ENCODE assay signal across 8 cellular contexts in the genomic region with DNA sequence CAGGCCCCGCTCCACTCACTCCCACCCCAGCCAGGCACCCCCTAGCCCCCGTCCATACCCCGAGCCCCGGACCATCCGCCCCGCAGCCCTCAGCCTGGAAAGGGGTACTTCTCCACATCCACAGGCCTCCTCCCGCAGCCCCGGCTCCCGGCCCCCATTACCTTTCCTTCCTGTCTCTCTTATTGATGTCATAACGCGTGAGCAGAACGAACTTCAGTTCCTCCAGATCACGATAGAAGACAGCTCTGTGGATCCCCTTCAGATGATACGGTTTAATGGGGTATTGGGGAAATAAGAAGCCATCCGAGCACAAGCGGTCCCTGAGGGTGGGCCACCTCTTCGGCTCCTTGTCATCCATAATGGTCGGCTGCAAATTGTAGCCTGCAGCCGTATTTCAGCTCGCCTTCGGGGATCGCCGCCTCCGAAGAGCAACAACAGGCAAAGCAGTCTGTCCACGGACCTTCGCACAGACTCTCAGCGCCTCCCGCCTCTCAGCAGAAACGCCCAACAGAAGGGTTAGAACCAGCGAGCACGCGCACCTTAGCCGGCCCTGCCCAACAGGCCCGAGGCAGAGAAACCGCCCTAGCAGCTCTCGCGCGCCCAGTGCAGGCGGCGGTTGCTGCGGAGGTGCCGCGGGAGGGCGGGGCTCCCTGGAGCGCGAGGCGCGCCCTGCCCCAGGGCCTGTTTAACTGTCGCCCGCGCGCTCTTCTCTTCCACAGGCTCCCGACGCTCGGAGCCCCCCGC. TPM values are rescaled to one million over a fixed set of nuclear protein-coding genes. Genes with fewer than 3 reads are reported as not detected.
DNase-seq lines count a peak whose midpoint lies in the region; ATAC-seq and TF ChIP-seq lines count a peak whose summit lies in the region.
"Not testable (repeated sequence)": the region's sequence is repeated elsewhere in the genome, so short reads cannot be mapped to it uniquely, and the experiment has no call there.

ANKRD36C (minus strand) TSS at position 474 of the 744 bp plus-strand sequence; CDS start at position 358, 116 bp downstream.

- DNase-seq in Caco-2 = peak; percentile 62 to 67
- DNase-seq in RWPE1 (ENCODE audit: low spot score) = peak; percentile 2
- DNase-seq in fibroblast of peridontal ligament (ENCODE audit: extremely low read depth) = peak; percentile 24
- peak; percentile 11 for DNase-seq in stimulated activated CD8-positive, alpha-beta memory T cell treated with anti-CD3 and anti-CD28 coated beads, Interleukin-4, amount 100 ng/mL, for 24 hours (ENCODE audit: low read depth)

- not testable (repeated sequence) for H3K4me1 ChIP-seq in Caco-2; mononuclear cell (ENCODE audit: insufficient read depth, low read length)

- not testable (repeated sequence) for BruUV-seq in Caco-2 (replicated peaks; lab: Mats Ljungman, UMichigan)

- H3K4me3 ChIP-seq in Caco-2 (ENCODE audit: low read depth, low read length) (peak within 1 kb of the TSS; percentile 55), mononuclear cell (ENCODE audit: low read length) (peak within 1 kb of the TSS; percentile 59)

- CTCF ChIA-PET in Caco-2 (lab: Charles Lee) = interaction anchor here (0.8 to 1.8 kb wide), 6 partner anchors 18 to 613 kb away, joined by 3 to 22 read pairs (median 12); partner anchors contain the start of gene ADRA2B
- CTCF ChIA-PET in RWPE1 (lab: Yijun Ruan, JAX) = interaction anchor here (0.6 to 1.6 kb wide), 5 partner anchors 126 to 212 kb away, joined by 4 to 16 read pairs (median 6); partner anchors contain the start of gene ASTL

- not testable (repeated sequence) for H3K27me3 ChIP-seq in Caco-2 (replicated peaks; ENCODE audit: control insufficient read depth, insufficient read depth, low read length); mononuclear cell (ENCODE audit: insufficient read depth, low read length)

- not testable (repeated sequence) for H3K9me3 ChIP-seq in Caco-2; mononuclear cell (ENCODE audit: low read depth, low read length)

- peak within 1 kb of the TSS; percentile 93 for H3K4me3 Mint-ChIP-seq in Caco-2 (ENCODE audit: unreplicated experiment)
- H3K4me3 Mint-ChIP-seq in activated naive CD8-positive, alpha-beta T cell = peak within 1 kb of the TSS; percentile 95

- POLR2A ChIA-PET in Caco-2 (lab: Charles Lee); RWPE1 (lab: Yijun Ruan, JAX; ENCODE audit: low non-redundant PET): not testable (repeated sequence)

- peak within 1 kb of the TSS; percentile 94 for H3K27ac ChIP-seq in RWPE1

- H3K9me3 Mint-ChIP-seq in Caco-2 (ENCODE audit: unreplicated experiment); activated naive CD8-positive, alpha-beta T cell (ENCODE audit: low read depth): not testable (repeated sequence)

- not testable (repeated sequence) for H3K36me3 Mint-ChIP-seq in Caco-2 (ENCODE audit: insufficient read depth, unreplicated experiment); activated naive CD8-positive, alpha-beta T cell

- not testable (repeated sequence) for H3K36me3 ChIP-seq in Caco-2 (ENCODE audit: control insufficient read depth, insufficient read depth, low read length)

- intact Hi-C loops in Caco-2 (cut with micrococcal nuclease; ENCODE audit: unreplicated experiment) = loop anchor here (2.0 to 10.0 kb wide), 3 partner anchors 123 to 273 kb away; partner anchors contain the start of genes ADRA2B, CIAO1 and TMEM127

- ATAC-seq in GM19468 (IDR thresholded peaks at IDR 0.05; ENCODE audit: extremely low read depth, unreplicated experiment) (peak; percentile 81), HG03159 (IDR thresholded peaks at IDR 0.05; ENCODE audit: unreplicated experiment) (peak; percentile 95)

- TF ChIP-seq CTCF in Caco-2 (IDR thresholded peaks at IDR 0.05; ENCODE audit: insufficient read depth in 1 of 2, low read depth in 1 of 2, low read length in 1 of 2, severe bottlenecking in 1 of 2, unreplicated experiment in 1 of 2); RWPE1 (conservative IDR thresholded peaks at IDR 0.05; ENCODE audit: low read depth): not testable (repeated sequence)

- H3K27ac Mint-ChIP-seq in Caco-2 (ENCODE audit: unreplicated experiment) = peak within 1 kb of the TSS; percentile 83
- peak within 1 kb of the TSS; percentile 94 for H3K27ac Mint-ChIP-seq in activated naive CD8-positive, alpha-beta T cell

- H3K4me1 Mint-ChIP-seq in Caco-2 (ENCODE audit: low read depth, unreplicated experiment); activated naive CD8-positive, alpha-beta T cell (ENCODE audit: low read depth): not testable (repeated sequence)

- peaks cover 12% of the 10 kb centered on the region for H3K27me3 Mint-ChIP-seq in Caco-2 (ENCODE audit: insufficient read depth, unreplicated experiment)
- not testable (repeated sequence) for H3K27me3 Mint-ChIP-seq in activated naive CD8-positive, alpha-beta T cell

RNA-seq across cellular contexts. Expression of gene ANKRD36C, which starts in this region (rescaled TPM):
- total RNA-seq in Caco-2 (2022) (22.6 and 28.8 TPM in 2 replicates), mononuclear cell (83.4 TPM)

Comparison
In these comparisons a context has a peak if more than half of its experiments do, and no peak if none do; other contexts are left out.
1. Peak in every context shown above with its lines: DNase-seq, ATAC-seq, H3K4me3 ChIP-seq and H3K27ac ChIP-seq.
2. DNase-seq: peak in every context shown above with its lines; median percentile 64 in Caco-2; 24 in fibroblast of peridontal ligament; 11 in stimulated activated CD8-positive, alpha-beta memory T cell treated with anti-CD3 and anti-CD28 coated beads, Interleukin-4, amount 100 ng/mL, for 24 hours; 2 in RWPE1.